In the genomic region with DNA sequence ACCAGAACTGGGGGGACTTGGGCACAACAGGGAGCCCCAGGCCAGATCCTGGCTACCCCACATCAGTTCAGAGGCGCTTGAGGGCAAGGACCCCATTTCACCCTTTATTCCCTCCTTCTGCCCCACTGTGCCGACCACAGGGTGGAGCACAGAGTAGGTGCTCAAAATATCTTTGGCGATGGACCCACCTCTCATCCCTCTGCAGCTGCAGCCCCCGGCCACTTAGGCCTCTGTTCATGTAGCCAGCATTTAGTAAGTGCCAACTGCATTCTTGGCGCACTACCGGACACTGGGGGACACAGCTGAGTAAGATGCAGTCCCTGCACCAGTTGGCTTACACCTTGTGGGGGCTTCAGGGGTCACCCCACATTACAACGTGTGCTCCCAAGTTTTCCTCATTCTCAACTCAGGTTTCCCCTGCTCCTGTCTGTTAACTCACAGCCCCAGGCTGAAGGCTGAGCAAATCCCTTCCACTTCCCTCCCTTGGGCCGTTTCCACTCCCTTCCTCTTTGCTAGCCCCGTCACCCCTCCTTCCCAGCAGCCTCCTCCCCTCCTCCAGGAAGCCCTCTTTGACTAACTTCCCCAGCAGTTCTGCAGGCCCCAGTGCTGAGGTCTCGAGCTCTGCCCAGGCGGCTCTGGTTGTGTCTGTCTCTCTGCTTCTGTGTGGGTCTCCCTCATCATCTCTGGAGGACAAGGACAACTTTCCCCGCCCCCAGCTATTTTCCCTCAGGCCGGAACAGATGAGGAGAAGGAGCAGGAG, we compare ENCODE assay signal across 1 cellular context.
TF ChIP-seq lines count a peak whose summit lies in the region.

No MANE protein-coding gene starts in this region.

TF ChIP-seq in endothelial cell of umbilical vein, 7 proteins besides CTCF, POLR2A, EP300 and RAD21:
- TF ChIP-seq EZH2 (IDR thresholded peaks at IDR 0.05; ENCODE audit: borderline replicate concordance, low read depth, low read length, severe bottlenecking) (no peak), JUN (IDR thresholded peaks at IDR 0.05; ENCODE audit: borderline replicate concordance, insufficient read depth, insufficient read length, low read depth) (no peak), POLR2AphosphoS5 (IDR thresholded peaks at IDR 0.05; ENCODE audit: insufficient read depth, low read depth, low read length) (no peak), GATA2 (IDR thresholded peaks at IDR 0.05; ENCODE audit: insufficient read depth, insufficient read length, low read depth, low read length) (no peak), FOS (IDR thresholded peaks at IDR 0.05; ENCODE audit: borderline replicate concordance, insufficient read depth, low read length) (no peak), MYC (IDR thresholded peaks at IDR 0.05; ENCODE audit: low read depth, low read length) (no peak)
- TF ChIP-seq, protein P1, sequence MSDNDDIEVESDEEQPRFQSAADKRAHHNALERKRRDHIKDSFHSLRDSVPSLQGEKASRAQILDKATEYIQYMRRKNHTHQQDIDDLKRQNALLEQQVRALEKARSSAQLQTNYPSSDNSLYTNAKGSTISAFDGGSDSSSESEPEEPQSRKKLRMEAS (IDR thresholded peaks at IDR 0.05; ENCODE audit: insufficient read depth, insufficient read length) = no peak
